Comparison of ENCODE assay signal across 9 cellular contexts in the genomic region with DNA sequence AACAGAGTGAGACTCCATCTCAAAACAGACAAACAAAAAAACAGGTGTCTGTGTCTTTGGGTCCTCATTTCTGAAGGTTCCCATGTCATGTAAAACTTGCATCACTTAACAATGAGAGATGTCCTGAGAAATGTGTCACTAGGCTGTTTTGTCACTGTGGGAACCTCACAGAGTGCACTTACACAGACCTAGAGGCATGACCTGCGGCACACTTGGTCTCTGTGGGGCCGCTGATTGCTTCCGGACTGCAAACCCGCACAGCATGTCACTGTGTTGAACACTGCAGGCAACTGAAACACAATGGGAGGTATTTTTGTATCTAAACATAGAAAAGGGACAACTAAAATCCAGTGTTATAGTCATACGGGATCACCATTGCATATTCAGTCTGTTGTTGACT. TPM values are rescaled to one million over a fixed set of nuclear protein-coding genes. Genes with fewer than 3 reads are reported as not detected.
DNase-seq lines count a peak whose midpoint lies in the region; ATAC-seq and TF ChIP-seq lines count a peak whose summit lies in the region.
"Had no signal": no experiment of that assay in that cellular context is flagged by ENCODE, and none has a peak within 500 bp of the region (broad histone marks: within the 10 kb centered on the region; RNA-seq: fewer than 3 reads in every experiment).

No MANE protein-coding gene starts in this region.

- peaks cover 34% of the 10 kb centered on the region for H3K27me3 Mint-ChIP-seq in activated naive CD8-positive, alpha-beta T cell treated with anti-CD3 and anti-CD28 coated beads, Interleukin-2, amount 50 U/mL, for 24 hours

- no peaks in the 10 kb centered on the region for H3F3A ChIP-seq in smooth muscle cell (ENCODE audit: low read depth)

- peaks cover 20% of the 10 kb centered on the region for H3K4me1 ChIP-seq in A673 (ENCODE audit: insufficient read depth, low read length, poor library complexity, severe bottlenecking)
- peaks cover 6% of the 10 kb centered on the region for H3K4me1 ChIP-seq in smooth muscle cell (ENCODE audit: low read depth)

- peak overlapping the region; percentile 80 for H3K4me3 Mint-ChIP-seq in activated naive CD8-positive, alpha-beta T cell treated with anti-CD3 and anti-CD28 coated beads, Interleukin-2, amount 50 U/mL, for 24 hours

- no peak overlapping the region for H3K27ac Mint-ChIP-seq in activated naive CD8-positive, alpha-beta T cell treated with anti-CD3 and anti-CD28 coated beads, Interleukin-2, amount 50 U/mL, for 24 hours

- peak; percentile 18 for DNase-seq in A673 (ENCODE audit: low spot score)
- no peak for DNase-seq in activated naive CD8-positive, alpha-beta T cell treated with anti-CD3 and anti-CD28 coated beads, Interleukin-2, amount 50 U/mL, for 24 hours
- DNase-seq in WERI-Rb-1 = no peak
- DNase-seq in left lobe of liver (ENCODE audit: low spot score) = no peak
- no peak for DNase-seq in coronary artery (ENCODE audit: low spot score)
- DNase-seq in smooth muscle cell (lab: John Stamatoyannopoulos, UW; ENCODE audit: unreplicated experiment) = no peak
- DNase-seq: GF-D8 had no signal

- no peak overlapping the region for H3K9ac ChIP-seq in smooth muscle cell (ENCODE audit: low read depth)

- no peaks in the 10 kb centered on the region for H3K9me3 Mint-ChIP-seq in activated naive CD8-positive, alpha-beta T cell treated with anti-CD3 and anti-CD28 coated beads, Interleukin-2, amount 50 U/mL, for 24 hours

- intact Hi-C loops in A673 (cut with micrococcal nuclease; ENCODE audit: unreplicated experiment) = no loop called here

- peak; percentile 58 for ATAC-seq in GM18858 (IDR thresholded peaks at IDR 0.05; ENCODE audit: unreplicated experiment)
- ATAC-seq in HG03280 (IDR thresholded peaks at IDR 0.05; ENCODE audit: unreplicated experiment) = peak; percentile 61
- no peak for ATAC-seq in activated naive CD8-positive, alpha-beta T cell treated with anti-CD3 and anti-CD28 coated beads, Interleukin-2, amount 50 U/mL, for 24 hours
- ATAC-seq in left lobe of liver = no peak

- H3K27ac ChIP-seq in A673 (ENCODE audit: low read depth, low read length, poor library complexity, severe bottlenecking) = no peak overlapping the region
- no peak overlapping the region for H3K27ac ChIP-seq in WERI-Rb-1
- H3K27ac ChIP-seq in coronary artery = no peak overlapping the region
- H3K27ac ChIP-seq in smooth muscle cell (ENCODE audit: low read depth) = no peak overlapping the region

- no TSS peak for BruUV-seq in A673 (replicated peaks; lab: Mats Ljungman, UMichigan)

- CTCF ChIA-PET in A673 (lab: Charles Lee) = interaction anchor here (1.2 kb wide), 1 partner anchor 296 kb away, joined by 3 read pairs; no protein-coding TSS in a partner anchor

- POLR2A ChIA-PET in A673 (lab: Charles Lee; ENCODE audit: low non-redundant PET) = no interaction called here

- TF ChIP-seq CTCF in A673 (conservative IDR thresholded peaks at IDR 0.05; ENCODE audit: low read depth, low read length) (no peak), WERI-Rb-1 (IDR thresholded peaks at IDR 0.05; ENCODE audit: low read depth, low read length) (no peak), coronary artery (IDR thresholded peaks at IDR 0.05) (no peak), smooth muscle cell (IDR thresholded peaks at IDR 0.05; ENCODE audit: borderline replicate concordance, insufficient read depth, poor library complexity, severe bottlenecking) (no peak)

- no peaks in the 10 kb centered on the region for H3K9me3 ChIP-seq in A673 (ENCODE audit: low read depth, low read length, poor library complexity, severe bottlenecking)
- no peaks in the 10 kb centered on the region for H3K9me3 ChIP-seq in WERI-Rb-1 (ENCODE audit: severe bottlenecking)
- H3K9me3 ChIP-seq in smooth muscle cell (replicated peaks; ENCODE audit: low read depth) = no peaks in the 10 kb centered on the region

- no peaks in the 10 kb centered on the region for H3K36me3 Mint-ChIP-seq in activated naive CD8-positive, alpha-beta T cell treated with anti-CD3 and anti-CD28 coated beads, Interleukin-2, amount 50 U/mL, for 24 hours (ENCODE audit: low read depth)

- H3K4me3 ChIP-seq in A673 (ENCODE audit: low read depth, low read length, poor library complexity, severe bottlenecking) (no peak overlapping the region), WERI-Rb-1 (ENCODE audit: low read depth, low read length) (no peak overlapping the region), coronary artery (no peak overlapping the region), smooth muscle cell (no peak overlapping the region)

- no peaks in the 10 kb centered on the region for H3K36me3 ChIP-seq in A673 (ENCODE audit: insufficient read depth, low read length, poor library complexity, severe bottlenecking)
- 0 out of 2 replicates have a peak, but pooled peaks cover 2% of the 10 kb centered on the region for H3K36me3 ChIP-seq in WERI-Rb-1
- H3K36me3 ChIP-seq in smooth muscle cell (ENCODE audit: low read depth) = no peaks in the 10 kb centered on the region

- H3K4me2 ChIP-seq in smooth muscle cell = no peak overlapping the region

- H3K79me2 ChIP-seq in smooth muscle cell (ENCODE audit: low read depth) = no peaks in the 10 kb centered on the region

- no peak overlapping the region for H2AFZ ChIP-seq in smooth muscle cell (ENCODE audit: low read depth)

- 93% methylated on average over 5 of the region's 5 CpGs for WGBS in smooth muscle cell (ENCODE audit: low lambda C conversion rate)

- H3K27me3 ChIP-seq in A673 (replicated peaks; ENCODE audit: insufficient read depth, low read depth, low read length, poor library complexity) = no peaks in the 10 kb centered on the region
- no peaks in the 10 kb centered on the region for H3K27me3 ChIP-seq in WERI-Rb-1 (ENCODE audit: insufficient read depth, low read depth, severe bottlenecking)
- H3K27me3 ChIP-seq in smooth muscle cell (ENCODE audit: low read depth) = no peaks in the 10 kb centered on the region

- no peaks in the 10 kb centered on the region for H4K20me1 ChIP-seq in smooth muscle cell (ENCODE audit: low read depth)

- H3K4me1 Mint-ChIP-seq in activated naive CD8-positive, alpha-beta T cell treated with anti-CD3 and anti-CD28 coated beads, Interleukin-2, amount 50 U/mL, for 24 hours = peaks cover 26% of the 10 kb centered on the region

RNA-seq across cellular contexts. Expression of a gene that starts 42.3 kb away (rescaled TPM):
- 29.4 and 31.6 TPM in 2 replicates for total RNA-seq in A673 (2021)
- 12.0 TPM for total RNA-seq in left lobe of liver
- total RNA-seq in smooth muscle cell = 29.0 and 35.0 TPM in 2 replicates
- polyA plus RNA-seq in smooth muscle cell = 15.1 and 15.3 TPM in 2 replicates

Comparison
In these comparisons a context has a peak if more than half of its experiments do, and no peak if none do; other contexts are left out.
1. ATAC-seq: peak in GM18858 (single experiment) and HG03280 (single experiment); none in activated naive CD8-positive, alpha-beta T cell treated with anti-CD3 and anti-CD28 coated beads, Interleukin-2, amount 50 U/mL, for 24 hours (single experiment) and left lobe of liver (single experiment).